Comparison of ENCODE assay signal across 8 cellular contexts in genomic region chr11:118917488-118918127, GRCh38. TPM values are rescaled to one million over a fixed set of nuclear protein-coding genes. Genes with fewer than 3 reads are reported as not detected.
DNase-seq lines count a peak whose midpoint lies in the region; ATAC-seq and TF ChIP-seq lines count a peak whose summit lies in the region.

No MANE protein-coding gene starts in this region.

- CTCF ChIA-PET in AG04449 (lab: Yijun Ruan, JAX): interaction anchor here (0.7 to 1.2 kb wide), 4 partner anchors 9 to 408 kb away, joined by 3 to 4 read pairs (median 4); partner anchors contain the start of gene UPK2

- POLR2A ChIA-PET in AG04449 (lab: Yijun Ruan, JAX): interaction anchor here (1.2 to 1.3 kb wide), 3 partner anchors 8 to 130 kb away, joined by 3 to 11 read pairs (median 3); partner anchors contain the start of gene BCL9L

- no peak for TF ChIP-seq CTCF in AG04449 (IDR thresholded peaks at IDR 0.05; ENCODE audit: insufficient read depth, low read length, missing control alignments)
- TF ChIP-seq CTCF in HFFc6 (IDR thresholded peaks at IDR 0.05): no peak
- no peak for TF ChIP-seq CTCF in epithelial cell of proximal tubule (conservative IDR thresholded peaks at IDR 0.05; ENCODE audit: low read depth, low read length)
- TF ChIP-seq CTCF in natural killer cell (IDR thresholded peaks at IDR 0.05): no peak

- DNase-seq in AG04449 (ENCODE audit: low read depth, low spot score) (no peak), HFFc6 (peak; percentile 87), epithelial cell of proximal tubule (ENCODE audit: low read depth) (no peak), natural killer cell (peak; percentile 45), occipital lobe (lab: John Stamatoyannopoulos, UW) (no peak), SHP77 (lab: John Stamatoyannopoulos, UW) (no peak)
- peak; percentile 64 to 73 for DNase-seq in activated CD4-positive, alpha-beta T cell treated with anti-CD3 and anti-CD28 coated beads, Interleukin-2, amount 50 U/mL, for 48 hours

- intact Hi-C loops in natural killer cell (cut with micrococcal nuclease): no loop called here

- H3K27ac Mint-ChIP-seq in HFFc6 (peak overlapping the region; percentile 100), natural killer cell (peak overlapping the region; percentile 95 to 96)

- H3K4me3 ChIP-seq in AG04449 (ENCODE audit: low read depth, low read length): peak overlapping the region; percentile 50
- H3K4me3 ChIP-seq in epithelial cell of proximal tubule (ENCODE audit: low read depth, low read length): peak overlapping the region; percentile 25

- H3K36me3 Mint-ChIP-seq in HFFc6 (ENCODE audit: low read depth): peaks cover 13% of the 10 kb centered on the region; the same call in 1 of the 2 replicates
- H3K36me3 Mint-ChIP-seq in natural killer cell: no peaks in the 10 kb centered on the region

- peaks cover 84% of the 10 kb centered on the region for H3K4me1 Mint-ChIP-seq in HFFc6 (ENCODE audit: low read depth)
- H3K4me1 Mint-ChIP-seq in natural killer cell: peaks cover 71 to 91% of the 10 kb centered on the region in 2 donors

- peak overlapping the region; percentile 88 for H3K4me3 Mint-ChIP-seq in HFFc6
- peak overlapping the region; percentile 81 for H3K4me3 Mint-ChIP-seq in natural killer cell

- H3K27me3 Mint-ChIP-seq in HFFc6 (ENCODE audit: insufficient read depth) (peaks cover 6% of the 10 kb centered on the region), natural killer cell (ENCODE audit: low read depth in 2 of 2) (no peaks in the 10 kb centered on the region)

- ATAC-seq in natural killer cell (peak; percentile 37 to 50 (median 46)), HG03280 (IDR thresholded peaks at IDR 0.05; ENCODE audit: unreplicated experiment) (no peak)

- H3K9me3 Mint-ChIP-seq in HFFc6: no peaks in the 10 kb centered on the region
- H3K9me3 Mint-ChIP-seq in natural killer cell: no peaks in the 10 kb centered on the region

RNA-seq across cellular contexts. Expression of gene BCL9L, which starts 8.1 kb away (rescaled TPM):
- 100 to 1,000 TPM; 120 to 135 (median 127) TPM for total RNA-seq in HFFc6 (2021; fragmentation: NEBNext Ultra II Directional; extraction: Animal tissue kit (Norgen Biotek cat#: 25700))
- total RNA-seq in epithelial cell of proximal tubule (20.7 and 25.7 TPM in 2 replicates), natural killer cell (100 to 1,000 TPM; 221 to 255 (median 234) TPM), occipital lobe (11.5 TPM)

RNA-seq across cellular contexts. Expression of gene CXCR5, which starts 33.9 kb away (rescaled TPM):
- under 1 TPM in 1 of 6 experiments, not detected in 5; 0.06 TPM for total RNA-seq in HFFc6 (2021; fragmentation: NEBNext Ultra II Directional; extraction: Animal tissue kit (Norgen Biotek cat#: 25700))
- total RNA-seq in epithelial cell of proximal tubule: not detected in 2 replicates
- 1 to 10 TPM in 1 of 3 donors, under 1 TPM in 2; 0.56 to 1.3 (median 0.86) TPM for total RNA-seq in natural killer cell
- total RNA-seq in occipital lobe: not detected

RNA-seq across cellular contexts. Expression of gene UPK2, which starts 38.5 kb away (rescaled TPM):
- under 1 TPM in 4 of 6 experiments, not detected in 2; 0.19 to 0.83 (median 0.29) TPM for total RNA-seq in HFFc6 (2021; fragmentation: NEBNext Ultra II Directional; extraction: Animal tissue kit (Norgen Biotek cat#: 25700))
- 0.14 TPM in 1 of 2 replicates, not detected in the other for total RNA-seq in epithelial cell of proximal tubule
- under 1 TPM in 2 of 3 donors, not detected in 1; 0.40 to 0.41 TPM for total RNA-seq in natural killer cell
- not detected for total RNA-seq in occipital lobe

RNA-seq across cellular contexts. Expression of gene FOXR1, which starts 54.0 kb away (rescaled TPM):
- total RNA-seq in HFFc6 (2021; fragmentation: NEBNext Ultra II Directional; extraction: Animal tissue kit (Norgen Biotek cat#: 25700)): not detected
- total RNA-seq in epithelial cell of proximal tubule (not detected in 2 replicates), natural killer cell (not detected), occipital lobe (0.31 TPM)

Comparison
In these comparisons a context has a peak if more than half of its experiments do, and no peak if none do; other contexts are left out.
1. DNase-seq: peak in HFFc6 (single experiment), activated CD4-positive, alpha-beta T cell treated with anti-CD3 and anti-CD28 coated beads, Interleukin-2, amount 50 U/mL, for 48 hours (2 of 2) and natural killer cell (single experiment); none in AG04449 (single experiment), epithelial cell of proximal tubule (single experiment), occipital lobe (single experiment) and SHP77 (0 of 2).